In the genomic region with DNA sequence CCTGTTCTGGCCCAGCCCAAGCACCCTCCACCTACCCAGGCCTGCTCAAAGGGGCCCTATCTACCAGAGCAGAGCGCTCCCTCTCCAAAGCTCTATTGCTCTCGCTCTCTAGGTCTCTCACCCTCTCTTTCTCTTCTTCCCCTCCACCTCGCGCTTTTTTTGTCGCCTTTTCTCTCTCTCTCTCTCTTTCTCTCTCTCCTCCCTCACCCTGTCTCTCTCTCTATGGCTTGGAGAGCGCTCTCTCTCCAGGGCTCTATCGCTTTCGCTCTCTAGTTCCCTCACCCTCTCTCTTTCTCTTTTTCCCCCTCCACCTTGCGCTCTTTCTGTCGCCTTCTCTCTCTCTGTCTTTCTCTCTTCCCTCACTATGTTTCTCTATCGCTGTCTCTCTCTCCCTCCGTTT, we compare ENCODE assay signal across 14 cellular contexts.
"Had no signal": no experiment of that assay in that cellular context is flagged by ENCODE, and none has a peak within 500 bp of the region (broad histone marks: within the 10 kb centered on the region; RNA-seq: fewer than 3 reads in every experiment).

No MANE protein-coding gene starts in this region.

- H3K27ac Mint-ChIP-seq: activated CD8-positive, alpha-beta memory T cell treated with anti-CD3 and anti-CD28 coated beads, Interleukin-2, amount 10 ng/mL, durations not matched to agents 7 days and 5 days had no signal

- H3K9me3 Mint-ChIP-seq: activated T-cell treated with anti-CD3 and anti-CD28 coated beads, Interleukin-2, amount 50 U/mL, for 4 hours had no signal

- H3K27me3 ChIP-seq: testis had no signal

- H3K9me3 ChIP-seq: adrenal gland, colonic mucosa, left ventricle myocardium inferior, neutrophil, SK-N-SH, testis had no signal

- H3K4me1 ChIP-seq: colonic mucosa had no signal

- H3K36me3 ChIP-seq: adrenal gland, colonic mucosa, left ventricle myocardium inferior, neutrophil had no signal

- ATAC-seq: activated CD8-positive, alpha-beta memory T cell treated with anti-CD3 and anti-CD28 coated beads, Interleukin-2, amount 10 ng/mL, durations not matched to agents 7 days and 5 days; activated T-cell treated with anti-CD3 and anti-CD28 coated beads, Interleukin-2, amount 50 U/mL, for 4 hours had no signal

- H3K27ac ChIP-seq: adrenal gland, colonic mucosa, epithelial cell of prostate, left ventricle myocardium inferior, neutrophil, testis had no signal

- H3K4me3 ChIP-seq: colonic mucosa had no signal

- H3K4me3 Mint-ChIP-seq: activated CD8-positive, alpha-beta memory T cell treated with anti-CD3 and anti-CD28 coated beads, Interleukin-2, amount 10 ng/mL, durations not matched to agents 7 days and 5 days; activated T-cell treated with anti-CD3 and anti-CD28 coated beads, Interleukin-2, amount 50 U/mL, for 4 hours had no signal

- DNase-seq: activated CD4-positive, alpha-beta T cell treated with anti-CD3 and anti-CD28 coated beads, Interleukin-2, amount 50 U/mL, for 4 hours; activated CD8-positive, alpha-beta memory T cell treated with anti-CD3 and anti-CD28 coated beads, Interleukin-2, amount 10 ng/mL, durations not matched to agents 7 days and 5 days; activated gamma-delta T cell; activated T-cell treated with anti-CD3 and anti-CD28 coated beads, Interleukin-2, amount 50 U/mL, for 4 hours; adrenal gland; colonic mucosa; effector CD8-positive, alpha-beta T cell; left ventricle myocardium inferior; mesendoderm; stimulated activated naive CD4-positive, alpha-beta T cell treated with Interleukin-2 at 50 U/mL for 16 hours; testis had no signal
